ENCODE assay signal across 23 cellular contexts in genomic region chr13:50631041-50631440, GRCh38.
"Had no signal": no experiment of that assay in that cellular context is flagged by ENCODE, and none has a peak within 500 bp of the region (broad histone marks: within the 10 kb centered on the region; RNA-seq: fewer than 3 reads in every experiment).

No MANE protein-coding gene starts in this region.

- ATAC-seq: activated CD8-positive, alpha-beta T cell treated with anti-CD3 and anti-CD28 coated beads, Interleukin-2, amount 10 ng/mL, durations not matched to agents 7 days and 5 days had no signal

- H3K36me3 Mint-ChIP-seq: activated naive CD8-positive, alpha-beta T cell treated with anti-CD3 and anti-CD28 coated beads, Interleukin-2, amount 10 ng/mL, durations not matched to agents 7 days and 5 days had no signal

- H3K27ac Mint-ChIP-seq: activated CD8-positive, alpha-beta T cell treated with anti-CD3 and anti-CD28 coated beads, Interleukin-2, amount 10 ng/mL, durations not matched to agents 7 days and 5 days; activated naive CD8-positive, alpha-beta T cell treated with anti-CD3 and anti-CD28 coated beads, Interleukin-2, amount 10 ng/mL, durations not matched to agents 7 days and 5 days had no signal

- H3K9me3 ChIP-seq: adrenal gland, Peyer's patch, SJCRH30, SK-N-SH had no signal

- H3K4me2 ChIP-seq: SK-N-SH had no signal

- H3K27me3 Mint-ChIP-seq: activated naive CD8-positive, alpha-beta T cell treated with anti-CD3 and anti-CD28 coated beads, Interleukin-2, amount 10 ng/mL, durations not matched to agents 7 days and 5 days had no signal

- H3K4me3 Mint-ChIP-seq: activated CD8-positive, alpha-beta T cell treated with anti-CD3 and anti-CD28 coated beads, Interleukin-2, amount 10 ng/mL, durations not matched to agents 7 days and 5 days; activated naive CD8-positive, alpha-beta T cell treated with anti-CD3 and anti-CD28 coated beads, Interleukin-2, amount 10 ng/mL, durations not matched to agents 7 days and 5 days had no signal

- H3K36me3 ChIP-seq: adrenal gland, Peyer's patch, SJCRH30 had no signal

- H3K9ac ChIP-seq: SK-N-SH had no signal

- H3K27me3 ChIP-seq: adrenal gland, Peyer's patch, SJCRH30 had no signal

- H3K4me1 ChIP-seq: Peyer's patch, SJCRH30 had no signal

- H3K27ac ChIP-seq: adrenal gland, Peyer's patch, RWPE1, SJCRH30 had no signal

- DNase-seq: activated CD4-positive, alpha-beta T cell treated with anti-CD3 and anti-CD28 coated beads for 48 hours; activated CD4-positive, alpha-beta T cell treated with anti-CD3 and anti-CD28 coated beads, Interleukin-2, amount 50 U/mL, for 4 hours; activated CD4-positive, CD25-positive, alpha-beta regulatory T cell treated with anti-CD3 and anti-CD28 coated beads, Interleukin-2, amount 50 U/mL, for 72 hours; activated CD8-positive, alpha-beta memory T cell treated with anti-CD3 and anti-CD28 coated beads, Interleukin-2, amount 50 U/mL, for 48 hours; activated CD8-positive, alpha-beta T cell treated with anti-CD3 and anti-CD28 coated beads, Interleukin-2, amount 10 ng/mL, durations not matched to agents 7 days and 5 days; activated naive CD4-positive, alpha-beta T cell treated with anti-CD3 and anti-CD28 coated beads, Interleukin-2, amount 50 U/mL, for 16 hours; activated naive CD8-positive, alpha-beta T cell treated with anti-CD3 and anti-CD28 coated beads, Interleukin-2, amount 10 ng/mL, durations not matched to agents 7 days and 5 days; activated T-cell treated with anti-CD3 and anti-CD28 coated beads, Interleukin-2, amount 50 U/mL, for 1 hour; adrenal gland; anterior cingulate cortex; NCI-H1048; NCI-H146; NCI-H187 treated with DMSO at 0.1 percent for 48 hours; NCI-H2081 treated with DMSO at 0.1 percent for 48 hours; NCI-H226; NCI-H510A; NCI-H526 treated with DMSO at 0.1 percent for 48 hours; NK-92 treated with Interleukin-12 subunit alpha and Interleukin-12 subunit beta, amount 100 ng/mL, for 24 hours; Peyer's patch; Right ventricle myocardium superior; SJCRH30; SK-N-SH had no signal

- H3K4me3 ChIP-seq: adrenal gland, Peyer's patch, SJCRH30 had no signal
